In the genomic region with DNA sequence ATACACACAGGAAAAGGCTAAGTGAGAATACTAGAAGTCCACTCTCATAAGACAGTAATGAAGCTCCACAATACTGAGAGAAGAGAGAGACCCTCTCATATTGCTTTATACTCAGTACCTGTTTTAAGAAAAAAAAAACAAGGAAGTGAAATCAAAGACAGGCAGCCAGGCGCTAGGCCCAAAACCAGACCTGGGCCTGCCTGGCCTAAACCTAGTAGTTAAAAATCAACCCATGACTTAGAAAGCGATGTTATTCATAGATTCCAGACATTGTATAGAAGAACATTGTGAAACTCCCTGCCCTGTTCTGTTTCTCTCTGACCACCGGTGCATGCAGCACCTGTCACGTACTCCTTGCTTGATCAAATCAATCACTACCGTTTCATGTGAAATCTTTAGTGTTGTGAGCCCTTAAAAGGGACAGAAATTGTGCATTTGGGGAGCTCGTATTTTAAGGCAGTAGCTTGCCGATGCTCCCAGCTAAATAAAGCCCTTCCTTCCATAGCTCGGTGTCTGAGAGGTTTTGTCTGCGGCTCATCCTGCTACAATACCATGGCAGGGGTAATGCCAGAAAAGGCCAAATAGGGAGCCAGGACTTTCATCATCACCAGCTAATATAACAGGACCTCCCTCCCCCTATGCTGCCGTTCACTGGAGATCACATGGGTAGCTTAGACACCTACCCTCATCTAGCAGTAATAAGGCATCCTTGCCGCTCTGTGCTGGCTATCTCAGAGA, we compare ENCODE assay signal across 13 cellular contexts.
DNase-seq lines count a peak whose midpoint lies in the region; ATAC-seq and TF ChIP-seq lines count a peak whose summit lies in the region.
"Had no signal": no experiment of that assay in that cellular context is flagged by ENCODE, and none has a peak within 500 bp of the region (broad histone marks: within the 10 kb centered on the region; RNA-seq: fewer than 3 reads in every experiment).

No MANE protein-coding gene starts in this region.

- peak overlapping the region; percentile 15 for H3K4me3 ChIP-seq in epithelial cell of proximal tubule (ENCODE audit: low read depth, low read length)
- H3K4me3 ChIP-seq in brain microvascular endothelial cell (ENCODE audit: low read depth, low read length): no peak overlapping the region
- H3K4me3 ChIP-seq: thoracic aorta had no signal

- TF ChIP-seq CTCF in epithelial cell of proximal tubule (conservative IDR thresholded peaks at IDR 0.05; ENCODE audit: low read depth, low read length) (no peak), brain microvascular endothelial cell (IDR thresholded peaks at IDR 0.05; ENCODE audit: low read depth, low read length, missing control alignments) (no peak)

- H3K27me3 ChIP-seq in brain microvascular endothelial cell (replicated peaks): no peaks in the 10 kb centered on the region

- H3K27ac ChIP-seq in brain microvascular endothelial cell: no peak overlapping the region
- H3K27ac ChIP-seq: thoracic aorta had no signal

- DNase-seq in epithelial cell of proximal tubule (ENCODE audit: low read depth) (peak; percentile 74), KBM-7 (no peak), NK-92 (lab: John Stamatoyannopoulos, UW; ENCODE audit: unreplicated experiment) (no peak), brain microvascular endothelial cell (no peak)
- DNase-seq in stimulated activated CD8-positive, alpha-beta memory T cell treated with anti-CD3 and anti-CD28 coated beads, Interleukin-4, amount 100 ng/mL, for 48 hours: no peak
- DNase-seq: DND-41, midbrain, SHP77 treated with DMSO at 0.1 percent for 48 hours had no signal

- H3K36me3 ChIP-seq in brain microvascular endothelial cell (replicated peaks): no peaks in the 10 kb centered on the region
- H3K36me3 ChIP-seq: thoracic aorta had no signal

- ATAC-seq in GM18502 (IDR thresholded peaks at IDR 0.05; ENCODE audit: poor library complexity, unreplicated experiment): peak; percentile 56
- ATAC-seq in GM21390 (IDR thresholded peaks at IDR 0.05; ENCODE audit: unreplicated experiment): peak; percentile 66
- peak; percentile 64 for ATAC-seq in HG03095 (IDR thresholded peaks at IDR 0.05; ENCODE audit: unreplicated experiment)
- ATAC-seq: activated CD4-positive, CD25-positive, alpha-beta regulatory T cell treated with anti-CD3 and anti-CD28 coated beads, Interleukin-2, amount 50 U/mL, for 24 hours had no signal

- in situ Hi-C loops in KBM-7 (cut with MboI; ENCODE audit: low pct_unique_long_range_greater_than_20kb, low sequenced_read_pairs): no loop called here
- in situ Hi-C loops in brain microvascular endothelial cell (cut with HindIII; ENCODE audit: low pct_ligation_motif_present, low sequenced_read_pairs): no loop called here
